22 cellular contexts compared by ENCODE assay signal in the genomic region with DNA sequence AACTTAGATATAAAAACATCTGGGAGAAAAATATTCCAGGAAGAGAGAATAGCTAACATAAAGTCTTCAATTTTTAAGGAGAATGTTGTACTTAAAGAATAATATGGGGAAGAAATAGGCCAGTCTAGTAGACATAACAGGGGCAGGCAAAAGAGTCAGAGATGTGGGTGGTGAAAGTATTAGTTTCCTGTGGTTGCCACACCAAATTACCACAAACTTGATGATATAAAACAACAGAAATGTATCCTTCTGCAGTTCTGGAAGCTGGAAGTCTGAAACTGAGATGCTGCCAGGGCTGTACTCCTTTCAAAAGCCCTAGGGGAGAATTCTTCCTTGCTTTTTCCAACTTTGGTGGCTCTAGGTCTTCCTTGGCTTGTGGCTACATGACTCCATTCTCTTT.
"Had no signal": no experiment of that assay in that cellular context is flagged by ENCODE, and none has a peak within 500 bp of the region (broad histone marks: within the 10 kb centered on the region; RNA-seq: fewer than 3 reads in every experiment).

No MANE protein-coding gene starts in this region.

- H3K27me3 Mint-ChIP-seq: naive thymus-derived CD8-positive, alpha-beta T cell; stimulated activated memory B cell treated with anti-CD40 and anti-IgM and Interleukin-4, amounts not matched to agents 10 μg/mL and 1 μg/mL and 100 μg/mL, for 72 hours had no signal

- H3K4me1 Mint-ChIP-seq: naive thymus-derived CD8-positive, alpha-beta T cell; nephron progenitor cell; stimulated activated memory B cell treated with anti-CD40 and anti-IgM and Interleukin-4, amounts not matched to agents 10 μg/mL and 1 μg/mL and 100 μg/mL, for 72 hours had no signal

- H3K36me3 ChIP-seq: gastrocnemius medialis, prostate gland, sigmoid colon, spleen, transverse colon, upper lobe of right lung, vagina had no signal

- DNase-seq: dorsolateral prefrontal cortex; effector CD4-positive, alpha-beta T cell; gastrocnemius medialis; head of caudate nucleus; kidney; mesendoderm; midbrain; naive thymus-derived CD8-positive, alpha-beta T cell; nephron progenitor cell; nucleus accumbens; right cardiac atrium; sigmoid colon; spleen; stimulated activated CD4-positive, alpha-beta T cell treated with anti-CD3 and anti-CD28 coated beads, Interleukin-4, amount 100 ng/mL, for 4 hours; stimulated activated naive CD8-positive, alpha-beta T cell treated with anti-CD3 and anti-CD28 coated beads, Interleukin-15, Interleukin-2, amounts not matched to agents 100 U/mL and 50 U/mL, for 24 hours; transverse colon; upper lobe of right lung had no signal

- H3K36me3 Mint-ChIP-seq: naive thymus-derived CD8-positive, alpha-beta T cell; stimulated activated memory B cell treated with anti-CD40 and anti-IgM and Interleukin-4, amounts not matched to agents 10 μg/mL and 1 μg/mL and 100 μg/mL, for 72 hours had no signal

- H3K9me3 ChIP-seq: gastrocnemius medialis, prostate gland, transverse colon, upper lobe of right lung, vagina had no signal

- ATAC-seq: gastrocnemius medialis; left lobe of liver; naive thymus-derived CD8-positive, alpha-beta T cell; right cardiac atrium; stimulated activated memory B cell treated with anti-CD40 and anti-IgM and Interleukin-4, amounts not matched to agents 10 μg/mL and 1 μg/mL and 100 μg/mL, for 72 hours; stimulated activated naive CD8-positive, alpha-beta T cell treated with anti-CD3 and anti-CD28 coated beads, Interleukin-15, Interleukin-2, amounts not matched to agents 100 U/mL and 50 U/mL, for 24 hours; upper lobe of right lung had no signal

- H3K4me1 ChIP-seq: gastrocnemius medialis, prostate gland, sigmoid colon, spleen, transverse colon, upper lobe of right lung, vagina had no signal

- H3K27ac Mint-ChIP-seq: naive thymus-derived CD8-positive, alpha-beta T cell; nephron progenitor cell; stimulated activated memory B cell treated with anti-CD40 and anti-IgM and Interleukin-4, amounts not matched to agents 10 μg/mL and 1 μg/mL and 100 μg/mL, for 72 hours had no signal

- H3K4me3 Mint-ChIP-seq: naive thymus-derived CD8-positive, alpha-beta T cell; nephron progenitor cell; stimulated activated memory B cell treated with anti-CD40 and anti-IgM and Interleukin-4, amounts not matched to agents 10 μg/mL and 1 μg/mL and 100 μg/mL, for 72 hours had no signal

- H3K27ac ChIP-seq: dorsolateral prefrontal cortex, gastrocnemius medialis, prostate gland, sigmoid colon, spleen, transverse colon, upper lobe of right lung, vagina had no signal

- H3K4me3 ChIP-seq: dorsolateral prefrontal cortex, gastrocnemius medialis, lung, prostate gland, sigmoid colon, spleen, transverse colon, upper lobe of right lung, vagina had no signal

- H3K27me3 ChIP-seq: dorsolateral prefrontal cortex, gastrocnemius medialis, sigmoid colon, spleen, transverse colon, upper lobe of right lung, vagina had no signal
